In genomic region chr11:77473801-77474508, GRCh38 we compare ENCODE assay signal across 8 cellular contexts. TPM values are rescaled to one million over a fixed set of nuclear protein-coding genes. Genes with fewer than 3 reads are reported as not detected.
A peak's percentile ranks its signal among the peaks of the same experiment; 100 is the strongest.
DNase-seq lines count a peak whose midpoint lies in the region; ATAC-seq, FAIRE-seq and TF ChIP-seq lines count a peak whose summit lies in the region.

Gene PAK1 (minus strand): TSS chr11:77474094. CDS start chr11:77392520, 81,574 bp downstream.

- WGBS in H1 (ENCODE audit: extremely low coverage in 1 of 2, insufficient coverage in 1 of 2, insufficient read length in 1 of 2, insufficient replicate concordance in 2 of 2, low coverage in 1 of 2, low lambda C conversion rate in 2 of 2, missing lambda C conversion rate in 1 of 2), 2 experiments = 0% methylated on average over 21 of the region's 65 CpGs; no CpG with 5 or more reads in 1 of the 2 experiments
- under 1% methylated on average over 48 of the region's 65 CpGs for WGBS in mesenchymal stem cell

- H2BK12ac ChIP-seq in H1 (ENCODE audit: low read depth, low read length) = peak within 1 kb of the TSS; percentile 81
- peak within 1 kb of the TSS in 1 of 2 experiments; percentile 60 for H2BK12ac ChIP-seq in mesenchymal stem cell (ENCODE audit: low read length in 2 of 2)

- no peaks in the 10 kb centered on the region for H3K36me3 ChIP-seq in H1 (ENCODE audit: control insufficient read depth in 2 of 4, insufficient read depth in 4 of 4, low read length in 3 of 4)
- no peaks in the 10 kb centered on the region for H3K36me3 ChIP-seq in mesenchymal stem cell (ENCODE audit: control insufficient read depth in 1 of 2, insufficient read depth in 2 of 2, low read depth in 1 of 2, low read length in 2 of 2)

- 0 out of 2 replicates have a peak within 1 kb of the TSS, but pooled peaks have one; percentile 1 for H2AFZ ChIP-seq in H1 (ENCODE audit: low read length)
- peak within 1 kb of the TSS; percentile 74 for H2AFZ ChIP-seq in mesenchymal stem cell (ENCODE audit: low read depth, low read length)

- no peak for TF ChIP-seq EP300 in H1 (IDR thresholded peaks at IDR 0.05; ENCODE audit: borderline replicate concordance in 1 of 2, low read depth in 2 of 2, low read length in 2 of 2)

- CTCF ChIA-PET in H1 (lab: Charles Lee; ENCODE audit: partially characterized antibody) = interaction anchor here (0.8 to 2.0 kb wide), 5 partner anchors 16 to 83 kb away, joined by 3 to 10 read pairs (median 4); no protein-coding TSS in a partner anchor

- peaks cover 4 to 20% (median 12%) of the 10 kb centered on the region in 4 experiments for H3K4me1 ChIP-seq in H1 (replicated peaks in 1 of 4; ENCODE audit: control insufficient read depth in 3 of 4, insufficient read depth in 4 of 4, low read length in 3 of 4)
- peaks cover 3% of the 10 kb centered on the region for H3K4me1 ChIP-seq in mesenchymal stem cell (ENCODE audit: control insufficient read depth, insufficient read depth, low read depth, low read length)

- no peaks in the 10 kb centered on the region for H3K27me3 ChIP-seq in H1 (replicated peaks in 1 of 4; ENCODE audit: control insufficient read depth in 3 of 4, extremely low read depth in 1 of 4, insufficient read depth in 3 of 4, low read length in 3 of 4)
- no peaks in the 10 kb centered on the region for H3K27me3 ChIP-seq in mesenchymal stem cell (ENCODE audit: control insufficient read depth in 1 of 2, insufficient read depth in 1 of 2, low read length in 2 of 2)

- H2BK5ac ChIP-seq in H1 (ENCODE audit: low read depth, low read length) (peak within 1 kb of the TSS; percentile 93; the same call in 1 of the 2 replicates), mesenchymal stem cell (ENCODE audit: low read depth, low read length, poor library complexity, severe bottlenecking) (no peak within 1 kb of the TSS)

- H4K91ac ChIP-seq in H1 (replicated peaks; ENCODE audit: insufficient read length, low read length) (peak within 1 kb of the TSS; percentile 92), mesenchymal stem cell (ENCODE audit: low read length) (peak within 1 kb of the TSS; percentile 2)

- H3K56ac ChIP-seq in H1 (replicated peaks; ENCODE audit: insufficient read length, low read depth, low read length) = peak within 1 kb of the TSS; percentile 83

- peak; percentile 33 to 76 for TF ChIP-seq POLR2A in H1 (IDR thresholded peaks at IDR 0.05; ENCODE audit: control extremely low read depth in 1 of 2, low read depth in 2 of 2, low read length in 2 of 2)

- no peak within 1 kb of the TSS for H2BK20ac ChIP-seq in H1 (ENCODE audit: low read length)

- peaks cover 0 to 26% of the 10 kb centered on the region in 2 experiments; a peak in 3 of 4 replicates for H3K79me2 ChIP-seq in H1 (ENCODE audit: control insufficient read depth in 1 of 2, insufficient read depth in 2 of 2, low read length in 2 of 2)

- peaks cover 3% of the 10 kb centered on the region; the same call in 1 of the 2 replicates for H3K23me2 ChIP-seq in H1 (ENCODE audit: low read depth, low read length)

- H3K9ac ChIP-seq in H1 (replicated peaks in 1 of 4; ENCODE audit: extremely low read depth in 1 of 4, low read depth in 3 of 4, low read length in 3 of 4) (peak within 1 kb of the TSS; percentile 54 to 89 (median 76)), mesenchymal stem cell (ENCODE audit: low read length) (peak within 1 kb of the TSS; percentile 82)

- H3K9me3 ChIP-seq in H1 (ENCODE audit: insufficient read depth in 2 of 2, low read depth in 1 of 2, low read length in 1 of 2) (no peaks in the 10 kb centered on the region), mesenchymal stem cell (ENCODE audit: control insufficient read depth, low read length) (no peaks in the 10 kb centered on the region)

- H4K8ac ChIP-seq in H1 (ENCODE audit: extremely low read depth, insufficient read depth, low read length) = peak within 1 kb of the TSS; percentile 96
- peak within 1 kb of the TSS; percentile 81 for H4K8ac ChIP-seq in mesenchymal stem cell (ENCODE audit: low read length)

- FAIRE-seq in H1 (lab: Jason Lieb, UNC) = no peak

- H4K5ac ChIP-seq in H1 (ENCODE audit: insufficient read length, low read depth, low read length) = peak within 1 kb of the TSS; percentile 98

- H3K18ac ChIP-seq in H1 (ENCODE audit: extremely low read depth, low read length) = peak within 1 kb of the TSS; percentile 84
- peak within 1 kb of the TSS; percentile 62 to 75 for H3K18ac ChIP-seq in mesenchymal stem cell (ENCODE audit: low read depth in 1 of 2, low read length in 2 of 2)

- 0 out of 2 replicates have a peak within 1 kb of the TSS, but pooled peaks have one; percentile 0 for H3K27ac ChIP-seq in C4-2B
- peak within 1 kb of the TSS; percentile 61; the same call in 1 of the 2 replicates for H3K27ac ChIP-seq in H1 (ENCODE audit: low read depth, low read length)
- H3K27ac ChIP-seq in mesenchymal stem cell (ENCODE audit: low read length, poor library complexity, severe bottlenecking) = no peak within 1 kb of the TSS

- H3K23ac ChIP-seq in H1 (ENCODE audit: insufficient read length) (no peak within 1 kb of the TSS), mesenchymal stem cell (ENCODE audit: low read length in 2 of 2) (no peak within 1 kb of the TSS)

- ATAC-seq in GM19395 (IDR thresholded peaks at IDR 0.05; ENCODE audit: unreplicated experiment) (peak; percentile 69), HG03565 (IDR thresholded peaks at IDR 0.05; ENCODE audit: unreplicated experiment) (peak; percentile 54)

- peak; percentile 43 to 51; a peak in 3 of 4 replicates for TF ChIP-seq RAD21 in H1 (IDR thresholded peaks at IDR 0.05 in 1 of 2, conservative IDR thresholded peaks at IDR 0.05 in 1 of 2; ENCODE audit: low read depth in 2 of 2, low read length in 2 of 2)

- H3K4ac ChIP-seq in H1 (replicated peaks; ENCODE audit: insufficient read length, low read depth, low read length) (peak within 1 kb of the TSS; percentile 94), mesenchymal stem cell (ENCODE audit: low read depth in 1 of 2, low read length in 2 of 2) (peak within 1 kb of the TSS in 1 of 2 experiments; percentile 45)

- no peaks in the 10 kb centered on the region for H4K20me1 ChIP-seq in H1 (replicated peaks in 1 of 2; ENCODE audit: control insufficient read depth in 1 of 2, insufficient read depth in 2 of 2, low read length in 2 of 2)

- H3K79me1 ChIP-seq in H1 (ENCODE audit: low read depth, low read length) = no peaks in the 10 kb centered on the region
- peaks cover 7% of the 10 kb centered on the region for H3K79me1 ChIP-seq in mesenchymal stem cell (replicated peaks; ENCODE audit: low read length, poor library complexity, severe bottlenecking)

- H3K4me3 ChIP-seq in H1 (ENCODE audit: extremely low read depth in 1 of 4, insufficient read depth in 2 of 4, low read depth in 3 of 4, low read length in 4 of 4) (peak within 1 kb of the TSS; percentile 82 to 90 (median 84)), mesenchymal stem cell (ENCODE audit: insufficient read depth in 1 of 2, low read depth in 1 of 2, low read length in 2 of 2) (peak within 1 kb of the TSS; percentile 60 to 82)

- TF ChIP-seq CTCF in C4-2B (conservative IDR thresholded peaks at IDR 0.05) (no peak; the same call in 1 of the 2 replicates), H1 (IDR thresholded peaks at IDR 0.05; ENCODE audit: control extremely low read depth in 1 of 3, insufficient read depth in 1 of 3, low read depth in 1 of 3, low read length in 3 of 3) (peak; percentile 12 to 24 (median 12); a peak in 3 of 4 replicates)

- H2BK15ac ChIP-seq in H1 (ENCODE audit: low read length) (no peak within 1 kb of the TSS), mesenchymal stem cell (ENCODE audit: low read depth, poor library complexity, severe bottlenecking) (peak within 1 kb of the TSS; percentile 44)

- POLR2A ChIA-PET in H1 (lab: Charles Lee; ENCODE audit: partially characterized antibody) = interaction anchor here (1.0 to 1.5 kb wide), 5 partner anchors 9 to 29 kb away, joined by 3 to 4 read pairs (median 3); no protein-coding TSS in a partner anchor

- H3K14ac ChIP-seq in H1 (ENCODE audit: insufficient read length) (no peak within 1 kb of the TSS), mesenchymal stem cell (ENCODE audit: low read length in 2 of 2) (peak within 1 kb of the TSS in 1 of 2 experiments; percentile 44)

- H2AK5ac ChIP-seq in H1 (ENCODE audit: low read depth, low read length) (peak within 1 kb of the TSS; percentile 9; the same call in 1 of the 2 replicates), mesenchymal stem cell (ENCODE audit: low read length, severe bottlenecking) (no peak within 1 kb of the TSS)

- DNase-seq in NCI-H82 (lab: John Stamatoyannopoulos, UW) (peak; percentile 88), H1 (ENCODE audit: low read depth in 1 of 2, low spot score in 2 of 2) (peak; percentile 75 to 94), mesenchymal stem cell (peak; percentile 87)
- peak; percentile 80 to 82 for DNase-seq in activated CD8-positive, alpha-beta memory T cell treated with anti-CD3 and anti-CD28 coated beads for 4 hours (ENCODE audit: low read depth in 2 of 2)
- peak; percentile 79 for DNase-seq in stimulated activated CD8-positive, alpha-beta memory T cell treated with anti-CD3 and anti-CD28 coated beads, Interleukin-12 subunit alpha, Interleukin-12 subunit beta, amount 100 ng/mL, for 1 hour (ENCODE audit: low read depth)

- H2BK120ac ChIP-seq in H1 (replicated peaks; ENCODE audit: low read depth, low read length) (no peak within 1 kb of the TSS), mesenchymal stem cell (ENCODE audit: low read depth, low read length) (peak within 1 kb of the TSS; percentile 71)

- peak within 1 kb of the TSS; percentile 64 to 78 for H3K4me2 ChIP-seq in H1 (ENCODE audit: insufficient read depth in 1 of 2, low read depth in 2 of 2, low read length in 2 of 2)
- H3K4me2 ChIP-seq in mesenchymal stem cell (ENCODE audit: low read length, poor library complexity, severe bottlenecking) = peak within 1 kb of the TSS; percentile 49

TF ChIP-seq in H1, 55 proteins besides CTCF, POLR2A, EP300 and RAD21 (continues in another document):
- TF ChIP-seq JUN (IDR thresholded peaks at IDR 0.05; ENCODE audit: low read depth, low read length) = peak; percentile 93

RNA-seq across cellular contexts. Expression of gene PAK1, which starts in this region (rescaled TPM):
- total RNA-seq in H1 (2021; fragmentation: NEBNext Ultra II Directional; extraction: Animal tissue kit (Norgen Biotek cat#: 25700)) = 142 and 151 TPM in 2 replicates
- 73.1 and 87.7 TPM in 2 replicates for polyA plus RNA-seq in H1 (2011; rRNA removed)
- polyA plus RNA-seq in H1 (2011; cell fraction: cytosol; rRNA removed) = 113 TPM
- 125 TPM for polyA plus RNA-seq in H1 (2011; cell fraction: nucleus; rRNA removed)
- polyA plus RNA-seq in H1 (2012, experiment 1 of 2) = 117 to 168 TPM (median 134 TPM) in 4 replicates
- polyA plus RNA-seq in H1 (2012, experiment 2 of 2) = 49.6 TPM
- 129 TPM for polyA plus RNA-seq in H1 (2013, experiment 1 of 2)
- polyA plus RNA-seq in H1 (2013, experiment 2 of 2) = 130 TPM
- 287 and 306 TPM in 2 replicates for polyA minus RNA-seq in H1 (2011; rRNA and poly(A)+ RNA removed)
- polyA minus RNA-seq in H1 (2011; cell fraction: cytosol; rRNA and poly(A)+ RNA removed) = 110 TPM
- polyA minus RNA-seq in H1 (2011; cell fraction: nucleus; rRNA and poly(A)+ RNA removed) = 131 TPM
- 18.7 TPM for polyA plus RNA-seq in mesenchymal stem cell (2013, experiment 1 of 2)
- 20.2 TPM for polyA plus RNA-seq in mesenchymal stem cell (2013, experiment 2 of 2)
